ENCODE assay signal across 8 cellular contexts in the genomic region with DNA sequence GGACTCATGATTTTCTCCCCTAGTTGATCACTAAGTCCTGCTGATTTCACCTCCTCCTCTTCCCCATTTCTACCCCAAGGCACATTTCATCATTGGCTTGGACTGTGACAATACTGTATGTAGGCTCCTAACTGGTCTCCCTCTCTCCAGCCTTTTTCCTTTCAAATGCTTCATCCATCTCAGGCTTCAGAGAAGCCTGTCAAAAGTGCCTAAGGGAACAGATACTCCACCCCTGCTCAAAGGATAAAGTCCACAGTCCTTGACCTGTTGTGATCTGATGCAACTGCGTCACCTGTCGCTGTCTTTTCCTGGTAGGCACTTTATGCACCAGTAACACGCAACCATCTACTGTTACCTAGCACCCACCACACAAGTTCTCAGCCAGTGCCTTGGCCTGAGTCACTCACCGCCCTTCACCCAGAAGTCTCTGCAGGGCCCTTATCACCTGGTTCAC. TPM values are rescaled to one million over a fixed set of nuclear protein-coding genes. Genes with fewer than 3 reads are reported as not detected.
DNase-seq lines count a peak whose midpoint lies in the region; ATAC-seq and TF ChIP-seq lines count a peak whose summit lies in the region.

No MANE protein-coding gene starts in this region.

- H3K4me3 ChIP-seq in endodermal cell (ENCODE audit: low read length) (no peak overlapping the region), gastrocnemius medialis (no peak overlapping the region), GM23248 (no peak overlapping the region)

- no peak overlapping the region for H3K4me3 Mint-ChIP-seq in endodermal cell

- H3F3A ChIP-seq in GM23248 (ENCODE audit: insufficient read depth): peaks cover 48% of the 10 kb centered on the region

- H3K27ac Mint-ChIP-seq in endodermal cell: no peak overlapping the region

- H3K9me3 ChIP-seq in endodermal cell (ENCODE audit: control insufficient read depth, low read length) (no peaks in the 10 kb centered on the region), gastrocnemius medialis (no peaks in the 10 kb centered on the region), GM23248 (ENCODE audit: low read depth) (no peaks in the 10 kb centered on the region)

- no peak overlapping the region for H3K4me2 ChIP-seq in GM23248 (ENCODE audit: unreplicated experiment)

- H3K4me1 Mint-ChIP-seq in endodermal cell: peaks cover 9% of the 10 kb centered on the region

- peaks cover 3% of the 10 kb centered on the region for H3K36me3 Mint-ChIP-seq in endodermal cell (ENCODE audit: low read depth)

- TF ChIP-seq CTCF in endodermal cell (conservative IDR thresholded peaks at IDR 0.05) (no peak), gastrocnemius medialis (IDR thresholded peaks at IDR 0.05 in 4 of 5, conservative IDR thresholded peaks at IDR 0.05 in 1 of 5) (no peak)

- no peaks in the 10 kb centered on the region for H3K27me3 Mint-ChIP-seq in endodermal cell (ENCODE audit: insufficient read depth)

- DNase-seq in HK-2 (ENCODE audit: unreplicated experiment) (peak; percentile 33), NCI-H774 (lab: John Stamatoyannopoulos, UW) (peak; percentile 52), endodermal cell (no peak), gastrocnemius medialis (peak; percentile 92 to 97), COLO829 (ENCODE audit: low spot score) (no peak), GM23248 (no peak)

- no peaks in the 10 kb centered on the region for H3K36me3 ChIP-seq in endodermal cell (ENCODE audit: control insufficient read depth, insufficient read depth, low read length)
- H3K36me3 ChIP-seq in gastrocnemius medialis: no peaks in the 10 kb centered on the region
- H3K36me3 ChIP-seq in GM23248 (ENCODE audit: low read depth): no peaks in the 10 kb centered on the region

- H3K9ac ChIP-seq in endodermal cell (ENCODE audit: extremely low read depth, low read length, poor library complexity, severe bottlenecking) (no peak overlapping the region), GM23248 (no peak overlapping the region)

- peak; percentile 82 to 83 for ATAC-seq in gastrocnemius medialis
- ATAC-seq in GM19395 (IDR thresholded peaks at IDR 0.05; ENCODE audit: unreplicated experiment): no peak
- ATAC-seq in GM21515 (IDR thresholded peaks at IDR 0.05; ENCODE audit: unreplicated experiment): no peak

- intact Hi-C loops in gastrocnemius medialis (cut with DNase I; ENCODE audit: low total_unique reads): loop anchor here (2.0 kb wide), 1 partner anchor 38 kb away; no protein-coding TSS in a partner anchor

- H3K27me3 ChIP-seq in endodermal cell (ENCODE audit: control insufficient read depth, insufficient read depth, low read length, poor library complexity, severe bottlenecking) (no peaks in the 10 kb centered on the region), gastrocnemius medialis (no peaks in the 10 kb centered on the region), GM23248 (replicated peaks; ENCODE audit: insufficient read depth) (no peaks in the 10 kb centered on the region)

- H3K9me2 ChIP-seq in GM23248 (ENCODE audit: insufficient read depth): no peaks in the 10 kb centered on the region

- H3K27ac ChIP-seq in endodermal cell (ENCODE audit: low read depth, low read length) (peak overlapping the region; percentile 28), gastrocnemius medialis (peak overlapping the region; percentile 90 to 97 (median 96)), GM23248 (no peak overlapping the region)

- peaks cover 87% of the 10 kb centered on the region for H3K79me2 ChIP-seq in GM23248 (ENCODE audit: insufficient read depth)

- no peak overlapping the region for H2AFZ ChIP-seq in GM23248

- no peaks in the 10 kb centered on the region; the same call in 1 of the 2 replicates for H4K20me1 ChIP-seq in GM23248 (ENCODE audit: insufficient read depth)

- 90 to 93% methylated on average over 4 of the region's 4 CpGs for WGBS in endodermal cell (ENCODE audit: insufficient coverage in 1 of 2, insufficient read length in 1 of 2), 2 experiments
- WGBS in GM23248 (ENCODE audit: low coverage in 1 of 2, low lambda C conversion rate in 2 of 2, missing lambda C conversion rate in 2 of 2), 2 experiments: 98 to 100% methylated on average over 4 of the region's 4 CpGs

- H3K9me3 Mint-ChIP-seq in endodermal cell: no peaks in the 10 kb centered on the region

- peak in 1 of 2 donors; percentile 38 for TF ChIP-seq POLR2A in gastrocnemius medialis (IDR thresholded peaks at IDR 0.05)

- no peaks in the 10 kb centered on the region for H3K4me1 ChIP-seq in endodermal cell (ENCODE audit: control insufficient read depth, insufficient read depth, low read length)
- H3K4me1 ChIP-seq in gastrocnemius medialis: peaks cover 96 to 98% of the 10 kb centered on the region in 2 donors
- H3K4me1 ChIP-seq in GM23248 (ENCODE audit: insufficient read depth): peaks cover 38% of the 10 kb centered on the region

- in situ Hi-C loops in gastrocnemius medialis (cut with MboI; ENCODE audit: low sequenced_read_pairs in 4 of 4) (no loop called here), GM23248 (cut with MboI) (no loop called here)

RNA-seq across cellular contexts. Expression of gene SCARB2, which starts 12.8 kb away (rescaled TPM):
- 10 to 100 TPM; 45.8 to 78.5 TPM for total RNA-seq in endodermal cell
- polyA plus RNA-seq in endodermal cell (2013, experiment 1 of 2): 76.5 TPM
- polyA plus RNA-seq in endodermal cell (2013, experiment 2 of 2): 71.8 TPM
- total RNA-seq in gastrocnemius medialis: 100 to 1,000 TPM in 3 of 4 donors, 10 to 100 TPM in 1; 91.3 to 292 (median 186) TPM
- total RNA-seq in GM23248 (2014; rRNA removed; shearing (Covaris generic)): 122 and 158 TPM in 2 replicates
- 173 and 175 TPM in 2 replicates for polyA plus RNA-seq in GM23248 (2016; fragmentation: Nextera tagmentation; extraction: Ambion mirVana)

RNA-seq across cellular contexts. Expression of gene FAM47E, which starts 50.7 kb away (rescaled TPM):
- total RNA-seq in endodermal cell: 1 to 10 TPM in 1 of 2 donors, under 1 TPM in 1; 0.84 to 2.5 TPM
- polyA plus RNA-seq in endodermal cell (2013, experiment 1 of 2): 5.7 TPM
- 3.5 TPM for polyA plus RNA-seq in endodermal cell (2013, experiment 2 of 2)
- total RNA-seq in gastrocnemius medialis: 1 to 10 TPM in 3 of 4 donors, under 1 TPM in 1; 0.56 to 6.8 (median 3.8) TPM
- total RNA-seq in GM23248 (2014; rRNA removed; shearing (Covaris generic)): not detected in 2 replicates
- polyA plus RNA-seq in GM23248 (2016; fragmentation: Nextera tagmentation; extraction: Ambion mirVana): not detected in 2 replicates

RNA-seq across cellular contexts. Expression of gene NUP54, which starts 52.6 kb away (rescaled TPM):
- 10 to 100 TPM; 78.6 to 88.5 TPM for total RNA-seq in endodermal cell
- 66.5 TPM for polyA plus RNA-seq in endodermal cell (2013, experiment 1 of 2)
- 63.3 TPM for polyA plus RNA-seq in endodermal cell (2013, experiment 2 of 2)
- total RNA-seq in gastrocnemius medialis: 10 to 100 TPM; 15.7 to 22.8 (median 20.0) TPM
- 26.4 and 47.3 TPM in 2 replicates for total RNA-seq in GM23248 (2014; rRNA removed; shearing (Covaris generic))
- polyA plus RNA-seq in GM23248 (2016; fragmentation: Nextera tagmentation; extraction: Ambion mirVana): 35.9 and 37.6 TPM in 2 replicates

Comparison
In these comparisons a context has a peak if more than half of its experiments do, and no peak if none do; other contexts are left out.
1. DNase-seq: peak in HK-2 (single experiment), NCI-H774 (single experiment) and gastrocnemius medialis (2 of 2); none in endodermal cell (single experiment), COLO829 (single experiment) and GM23248 (single experiment).
2. ATAC-seq: peak in gastrocnemius medialis (2 of 2); none in GM19395 (single experiment) and GM21515 (single experiment).